In genomic region chr12:132236129-132236929, GRCh38 we compare ENCODE assay signal across 21 cellular contexts.
"Had no signal": no experiment of that assay in that cellular context is flagged by ENCODE, and none has a peak within 500 bp of the region (broad histone marks: within the 10 kb centered on the region; RNA-seq: fewer than 3 reads in every experiment).

No MANE protein-coding gene starts in this region.

- H3K27ac Mint-ChIP-seq: dendritic cell treated with granulocyte-macrophage colony-stimulating factor and Interleukin-4, amounts not matched to agents 40 ng/mL and 50 ng/mL, for 4 days; endodermal cell; mesothelial cell of epicardium; neural progenitor cell; stimulated activated effector memory CD8-positive, alpha-beta T cell treated with anti-CD3 and anti-CD28 coated beads, Interleukin-12 subunit alpha, Interleukin-12 subunit beta, amount 100 ng/mL, for 72 hours; type B pancreatic cell had no signal

- H3K36me3 ChIP-seq: heart left ventricle, neural progenitor cell, suprapubic skin, thyroid gland, uterus had no signal

- H3K4me3 Mint-ChIP-seq: dendritic cell treated with granulocyte-macrophage colony-stimulating factor and Interleukin-4, amounts not matched to agents 40 ng/mL and 50 ng/mL, for 4 days; endodermal cell; mesothelial cell of epicardium; natural killer cell treated with Interleukin-12 subunit alpha and Interleukin-12 subunit beta and Interleukin-15 and Interleukin-18, amount 100 ng/mL, for 72 hours; stimulated activated effector memory CD8-positive, alpha-beta T cell treated with anti-CD3 and anti-CD28 coated beads, Interleukin-12 subunit alpha, Interleukin-12 subunit beta, amount 100 ng/mL, for 72 hours; type B pancreatic cell had no signal

- H3K4me1 Mint-ChIP-seq: endodermal cell, neural progenitor cell had no signal

- H3K27me3 Mint-ChIP-seq: natural killer cell treated with Interleukin-12 subunit alpha and Interleukin-12 subunit beta and Interleukin-15 and Interleukin-18, amount 100 ng/mL, for 72 hours had no signal

- H3K27me3 ChIP-seq: thyroid gland, uterus had no signal

- FAIRE-seq: colon had no signal

- H3K36me3 Mint-ChIP-seq: mesothelial cell of epicardium; natural killer cell treated with Interleukin-12 subunit alpha and Interleukin-12 subunit beta and Interleukin-15 and Interleukin-18, amount 100 ng/mL, for 72 hours; neural progenitor cell; stimulated activated effector memory CD8-positive, alpha-beta T cell treated with anti-CD3 and anti-CD28 coated beads, Interleukin-12 subunit alpha, Interleukin-12 subunit beta, amount 100 ng/mL, for 72 hours; type B pancreatic cell had no signal

- DNase-seq: effector CD4-positive, alpha-beta T cell; endodermal cell; foreskin melanocyte; hippocampal formation; kidney glomerular epithelial cell; stimulated activated CD4-positive, alpha-beta T cell treated with anti-CD3 and anti-CD28 coated beads, Interleukin-4, amount 100 ng/mL, for 1 hour; stimulated activated CD8-positive, alpha-beta memory T cell treated with anti-CD3 and anti-CD28 coated beads, Interleukin-4, amount 100 ng/mL, for 48 hours; stimulated activated naive CD8-positive, alpha-beta T cell treated with anti-CD3 and anti-CD28 coated beads, Interleukin-15, Interleukin-2, amounts not matched to agents 100 U/mL and 50 U/mL, for 24 hours; thyroid gland; uterus had no signal

- H3K9ac ChIP-seq: neural progenitor cell had no signal

- H3K9me3 Mint-ChIP-seq: dendritic cell treated with granulocyte-macrophage colony-stimulating factor and Interleukin-4, amounts not matched to agents 40 ng/mL and 50 ng/mL, for 4 days; endodermal cell; mesothelial cell of epicardium; neural progenitor cell; stimulated activated effector memory CD8-positive, alpha-beta T cell treated with anti-CD3 and anti-CD28 coated beads, Interleukin-12 subunit alpha, Interleukin-12 subunit beta, amount 100 ng/mL, for 72 hours; type B pancreatic cell had no signal

- H3K4me3 ChIP-seq: heart left ventricle, neural progenitor cell, skin epidermis, suprapubic skin, thyroid gland, uterus had no signal

- H2AFZ ChIP-seq: neural progenitor cell had no signal

- H3K27ac ChIP-seq: heart left ventricle, neural progenitor cell, skin epidermis, suprapubic skin, thyroid gland, uterus had no signal

- H3K4me2 ChIP-seq: neural progenitor cell had no signal

- H3K9me3 ChIP-seq: heart left ventricle, suprapubic skin, thyroid gland, uterus had no signal

- H3K4me1 ChIP-seq: heart left ventricle, neural progenitor cell, suprapubic skin, thyroid gland, uterus had no signal

- ATAC-seq: sciatic nerve had no signal
